ENCODE assay signal across 24 cellular contexts in genomic region chr18:50631831-50632285, GRCh38.
DNase-seq lines count a peak whose midpoint lies in the region; TF ChIP-seq lines count a peak whose summit lies in the region.
"Had no signal": no experiment of that assay in that cellular context is flagged by ENCODE, and none has a peak within 500 bp of the region (broad histone marks: within the 10 kb centered on the region; RNA-seq: fewer than 3 reads in every experiment).

No MANE protein-coding gene starts in this region.

- intact Hi-C loops in MCF 10A (cut with micrococcal nuclease) (loop anchor here (1.0 kb wide), 1 partner anchor 17 kb away; no protein-coding TSS in a partner anchor), breast epithelium (cut with DNase I; ENCODE audit: low total_unique reads) (no loop called here), dorsolateral prefrontal cortex (cut with DNase I) (no loop called here)

- POLR2A ChIA-PET in MCF 10A (lab: Yijun Ruan, JAX): interaction anchor here (1.0 kb wide), 1 partner anchor 19 kb away, joined by 3 read pairs; no protein-coding TSS in a partner anchor

- H3K36me3 Mint-ChIP-seq in MCF 10A (ENCODE audit: insufficient read depth, unreplicated experiment): no peaks in the 10 kb centered on the region

- H3K4me1 Mint-ChIP-seq in MCF 10A (ENCODE audit: insufficient read depth, unreplicated experiment): peaks cover 35% of the 10 kb centered on the region
- H3K4me1 Mint-ChIP-seq: activated B cell treated with CpG ODN at 0.5 μM for 24 hours had no signal

- CTCF ChIA-PET in MCF 10A (lab: Yijun Ruan, JAX): interaction anchor here (0.6 kb wide), 1 partner anchor 13 kb away, joined by 4 read pairs; no protein-coding TSS in a partner anchor

- no peaks in the 10 kb centered on the region for H3K9me3 ChIP-seq in breast epithelium
- H3K9me3 ChIP-seq in muscle layer of duodenum (ENCODE audit: control insufficient read depth in 1 of 2, low read length in 2 of 2): no peaks in the 10 kb centered on the region
- H3K9me3 ChIP-seq: left lung, mucosa of descending colon, prostate gland, vagina had no signal

- H3K27ac Mint-ChIP-seq in MCF 10A (ENCODE audit: low read depth, unreplicated experiment): peak overlapping the region; percentile 71
- H3K27ac Mint-ChIP-seq: activated B cell treated with CpG ODN at 0.5 μM for 24 hours; activated CD8-positive, alpha-beta T cell treated with anti-CD3 and anti-CD28 coated beads for 36 hours; HFFc6 had no signal

- DNase-seq in MCF 10A (ENCODE audit: unreplicated experiment) (no peak), breast epithelium (ENCODE audit: low spot score in 2 of 2) (no peak), dorsolateral prefrontal cortex (peak in 3 of 10 donors; percentile 37 to 64 (median 61)), DMS79 (lab: John Stamatoyannopoulos, UW) (no peak), NCI-H446 treated with DMSO at 0.1 percent for 48 hours (lab: John Stamatoyannopoulos, UW) (no peak), epidermal melanocyte (ENCODE audit: insufficient read length, low spot score) (no peak), C1 segment of cervical spinal cord (lab: John Stamatoyannopoulos, UW) (no peak)
- DNase-seq: activated B cell treated with CpG ODN at 0.5 μM for 24 hours; activated CD8-positive, alpha-beta T cell treated with anti-CD3 and anti-CD28 coated beads for 36 hours; activated naive CD4-positive, alpha-beta T cell; amygdala; cerebellar nuclear complex; effector memory CD4-positive, alpha-beta T cell; HFFc6; left lung; mucosa of descending colon; NCI-H82; T-helper 9 cell had no signal

- H3K4me3 ChIP-seq in breast epithelium (no peak overlapping the region), dorsolateral prefrontal cortex (no peak overlapping the region), muscle layer of duodenum (ENCODE audit: low read depth in 1 of 2, low read length in 2 of 2) (no peak overlapping the region)
- H3K4me3 ChIP-seq: left lung, mucosa of descending colon, PC-9, prostate gland, SK-N-MC, vagina had no signal

- H3K27ac ChIP-seq in breast epithelium (no peak overlapping the region), dorsolateral prefrontal cortex (peak overlapping the region in 41 of 59 donors; percentile 1 to 85 (median 57)), muscle layer of duodenum (ENCODE audit: low read length) (peak overlapping the region; percentile 24)
- H3K27ac ChIP-seq: C4-2B, left lung, PC-9, SK-N-MC, vagina had no signal

- H3K4me1 ChIP-seq in breast epithelium: no peaks in the 10 kb centered on the region
- peaks cover 0 to 9% of the 10 kb centered on the region in 2 donors for H3K4me1 ChIP-seq in muscle layer of duodenum (ENCODE audit: control insufficient read depth in 1 of 2, insufficient read depth in 2 of 2, low read length in 2 of 2)
- H3K4me1 ChIP-seq: left lung, prostate gland, vagina had no signal

- no peak overlapping the region for H3K4me3 Mint-ChIP-seq in MCF 10A (ENCODE audit: unreplicated experiment)
- H3K4me3 Mint-ChIP-seq: activated B cell treated with CpG ODN at 0.5 μM for 24 hours; activated CD8-positive, alpha-beta T cell treated with anti-CD3 and anti-CD28 coated beads for 36 hours; HFFc6 had no signal

- H3K36me3 ChIP-seq in breast epithelium (no peaks in the 10 kb centered on the region), muscle layer of duodenum (ENCODE audit: control insufficient read depth in 1 of 2, insufficient read depth in 2 of 2, low read length in 2 of 2) (no peaks in the 10 kb centered on the region)
- H3K36me3 ChIP-seq: left lung, prostate gland, vagina had no signal

- H3K27me3 Mint-ChIP-seq in MCF 10A (ENCODE audit: insufficient read depth, unreplicated experiment): no peaks in the 10 kb centered on the region

- no peak for TF ChIP-seq POLR2A in breast epithelium (IDR thresholded peaks at IDR 0.05)

- no TSS peak for BruUV-seq in MCF 10A (replicated peaks; lab: Mats Ljungman, UMichigan)

- TF ChIP-seq CTCF in MCF 10A (IDR thresholded peaks at IDR 0.05; ENCODE audit: unreplicated experiment) (no peak), breast epithelium (IDR thresholded peaks at IDR 0.05) (no peak), dorsolateral prefrontal cortex (IDR thresholded peaks at IDR 0.05 in 54 of 56, conservative IDR thresholded peaks at IDR 0.05 in 2 of 56; ENCODE audit: low read depth in 1 of 56, partially characterized antibody in 56 of 56) (no peak)

- no peaks in the 10 kb centered on the region for H3K27me3 ChIP-seq in breast epithelium
- H3K27me3 ChIP-seq in dorsolateral prefrontal cortex: no peaks in the 10 kb centered on the region
- no peaks in the 10 kb centered on the region for H3K27me3 ChIP-seq in muscle layer of duodenum (ENCODE audit: low read depth, low read length)
- H3K27me3 ChIP-seq: left lung, vagina had no signal

- H3K9me3 Mint-ChIP-seq in MCF 10A (ENCODE audit: unreplicated experiment): no peaks in the 10 kb centered on the region
- H3K9me3 Mint-ChIP-seq: activated B cell treated with CpG ODN at 0.5 μM for 24 hours; activated CD8-positive, alpha-beta T cell treated with anti-CD3 and anti-CD28 coated beads for 36 hours had no signal

Comparison
In these comparisons a context has a peak if more than half of its experiments do, and no peak if none do; other contexts are left out.
1. H3K27ac ChIP-seq: peak in dorsolateral prefrontal cortex (41 of 59) and muscle layer of duodenum (single experiment); none in breast epithelium (0 of 2).